8 cellular contexts compared by ENCODE assay signal in the genomic region with DNA sequence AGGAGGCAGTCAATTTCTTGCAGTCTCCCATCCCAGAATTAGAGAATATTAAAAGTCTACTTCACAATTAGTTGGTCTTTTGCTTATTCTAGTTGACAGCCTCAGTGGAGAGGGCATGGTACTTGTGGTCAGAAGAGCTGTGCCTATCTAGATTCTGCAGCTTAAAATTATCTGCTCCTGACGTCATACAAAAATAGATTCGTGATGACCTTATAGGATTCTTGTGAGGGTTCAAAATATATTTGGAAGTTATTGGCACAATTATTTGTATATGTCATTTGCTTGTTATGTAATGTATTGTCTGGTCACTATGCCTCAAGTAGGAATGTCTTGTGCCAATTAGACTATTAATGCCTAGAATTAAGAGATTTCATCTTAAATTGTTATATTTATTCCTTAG.
"Had no signal": no experiment of that assay in that cellular context is flagged by ENCODE, and none has a peak within 500 bp of the region (broad histone marks: within the 10 kb centered on the region; RNA-seq: fewer than 3 reads in every experiment).

No MANE protein-coding gene starts in this region.

- FAIRE-seq: G401.6, GM12878, GM12891, GM12892, GM18507, GM19239 had no signal

- ATAC-seq: GM12878 had no signal

- H3K4me3 ChIP-seq: GM12878 had no signal

- DNase-seq: GDM1, GF-D8 had no signal
